11 cellular contexts compared by ENCODE assay signal in the genomic region with DNA sequence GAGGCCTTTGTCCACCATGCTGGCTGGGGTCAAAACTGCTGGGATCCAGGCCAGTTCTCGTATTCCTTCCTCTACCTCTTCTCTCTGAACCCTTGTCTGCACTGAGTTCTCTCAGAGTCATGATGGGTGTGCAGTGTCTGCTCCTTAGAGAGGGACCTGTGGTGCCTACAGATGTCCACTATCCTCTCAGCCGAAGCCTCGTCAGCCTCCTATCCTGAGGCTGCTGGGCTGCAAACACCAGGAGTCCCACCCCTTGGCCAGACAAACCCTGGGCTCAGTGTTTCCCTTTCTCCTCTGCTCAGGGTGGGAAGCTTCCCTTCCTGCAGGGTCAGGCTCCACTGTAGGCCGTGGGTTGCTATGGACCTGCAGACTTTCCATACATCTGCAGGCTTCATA. TPM values are rescaled to one million over a fixed set of nuclear protein-coding genes. Genes with fewer than 3 reads are reported as not detected.
DNase-seq lines count a peak whose midpoint lies in the region; ATAC-seq, FAIRE-seq and TF ChIP-seq lines count a peak whose summit lies in the region.
"Had no signal": no experiment of that assay in that cellular context is flagged by ENCODE, and none has a peak within 500 bp of the region (broad histone marks: within the 10 kb centered on the region; RNA-seq: fewer than 3 reads in every experiment).

No MANE protein-coding gene starts in this region.

- H3K27ac ChIP-seq in left ventricle myocardium inferior (replicated peaks) (peak overlapping the region; percentile 89), skin epidermis (peak overlapping the region in 20 of 21 experiments; percentile 14 to 98 (median 86))

- peak; percentile 5 for FAIRE-seq in GM18507 (lab: Jason Lieb, UNC)

- no peaks in the 10 kb centered on the region for H3K9me3 ChIP-seq in left ventricle myocardium inferior (replicated peaks)

- H3K27me3 Mint-ChIP-seq in activated CD4-positive, alpha-beta memory T cell treated with anti-CD3 and anti-CD28 coated beads for 36 hours, result no peaks in the 10 kb centered on the region

- no peaks in the 10 kb centered on the region for H3K27me3 ChIP-seq in left ventricle myocardium inferior (ENCODE audit: low read depth)

- peak overlapping the region; percentile 98 for H3K4me3 Mint-ChIP-seq in activated CD4-positive, alpha-beta memory T cell treated with anti-CD3 and anti-CD28 coated beads for 36 hours

- TF ChIP-seq CTCF in left ventricle myocardium inferior (IDR thresholded peaks at IDR 0.05; ENCODE audit: borderline replicate concordance), result no peak

- intact Hi-C loops in activated CD4-positive, alpha-beta memory T cell treated with anti-CD3 and anti-CD28 coated beads for 36 hours (cut with micrococcal nuclease), result loop anchor here (5.0 kb wide), 2 partner anchors 165 to 455 kb away; no protein-coding TSS in a partner anchor
- intact Hi-C loops in left ventricle myocardium inferior (cut with micrococcal nuclease), result no loop called here

- DNase-seq in GM18507 (ENCODE audit: extremely low spot score, insufficient read length, low read depth) (no peak), left ventricle myocardium inferior (no peak), NCI-H748 (lab: John Stamatoyannopoulos, UW; ENCODE audit: unreplicated experiment) (no peak), SK-N-DZ (ENCODE audit: low spot score) (no peak)
- no peak for DNase-seq in activated CD4-positive, alpha-beta memory T cell treated with anti-CD3 and anti-CD28 coated beads for 36 hours
- DNase-seq: amniotic stem cell had no signal

- POLR2A ChIA-PET in activated CD4-positive, alpha-beta memory T cell treated with anti-CD3 and anti-CD28 coated beads for 36 hours (lab: Charles Lee), result interaction anchor here (1.4 to 6.0 kb wide), 2 partner anchors 14 to 19 kb away, joined by 6 to 145 read pairs; no protein-coding TSS in a partner anchor

- CTCF ChIA-PET in activated CD4-positive, alpha-beta memory T cell treated with anti-CD3 and anti-CD28 coated beads for 36 hours (lab: Charles Lee), result interaction anchor here (1.3 to 3.0 kb wide), 2 partner anchors 9 to 14 kb away, joined by 8 to 18 read pairs; no protein-coding TSS in a partner anchor

- H3K4me3 ChIP-seq in left ventricle myocardium inferior (peak overlapping the region; percentile 69), skin epidermis (peak overlapping the region; percentile 33 to 63 (median 47))

- peaks cover 49% of the 10 kb centered on the region for H3K4me1 Mint-ChIP-seq in activated CD4-positive, alpha-beta memory T cell treated with anti-CD3 and anti-CD28 coated beads for 36 hours (ENCODE audit: low read depth)

- H3K9me3 Mint-ChIP-seq in activated CD4-positive, alpha-beta memory T cell treated with anti-CD3 and anti-CD28 coated beads for 36 hours, result no peaks in the 10 kb centered on the region

- H3K4me1 ChIP-seq in left ventricle myocardium inferior, result peaks cover 61% of the 10 kb centered on the region

- H3K36me3 ChIP-seq in left ventricle myocardium inferior, result no peaks in the 10 kb centered on the region

- H3K36me3 Mint-ChIP-seq in activated CD4-positive, alpha-beta memory T cell treated with anti-CD3 and anti-CD28 coated beads for 36 hours, result peaks cover 18% of the 10 kb centered on the region

- H3K27ac Mint-ChIP-seq in activated CD4-positive, alpha-beta memory T cell treated with anti-CD3 and anti-CD28 coated beads for 36 hours, result peak overlapping the region; percentile 99

- ATAC-seq in HG03521 (IDR thresholded peaks at IDR 0.05; ENCODE audit: unreplicated experiment) (no peak), GM18520 (IDR thresholded peaks at IDR 0.05; ENCODE audit: unreplicated experiment) (no peak)

RNA-seq across cellular contexts. Expression of a gene that starts 2.3 kb away (rescaled TPM):
- total RNA-seq in activated CD4-positive, alpha-beta memory T cell treated with anti-CD3 and anti-CD28 coated beads for 36 hours, result 10 to 100 TPM; 52.4 to 54.9 TPM
- 4.9 TPM for total RNA-seq in left ventricle myocardium inferior
- polyA plus RNA-seq in SK-N-DZ (2014; cell fraction: cytosol; rRNA removed), result not detected in 2 replicates
- polyA plus RNA-seq in SK-N-DZ (2014; cell fraction: nucleus; rRNA removed), result not detected in 2 replicates
- polyA plus RNA-seq: neural cell had no signal

RNA-seq across cellular contexts. Expression of a gene that starts 30.0 kb away (rescaled TPM):
- not detected for total RNA-seq in activated CD4-positive, alpha-beta memory T cell treated with anti-CD3 and anti-CD28 coated beads for 36 hours
- not detected for total RNA-seq in left ventricle myocardium inferior
- polyA plus RNA-seq in SK-N-DZ (2014; cell fraction: cytosol; rRNA removed), result not detected in 2 replicates
- polyA plus RNA-seq in SK-N-DZ (2014; cell fraction: nucleus; rRNA removed), result not detected in 2 replicates
- total RNA-seq: fibroblast of villous mesenchyme had no signal
- polyA plus RNA-seq: neural cell had no signal

RNA-seq across cellular contexts. Expression of a gene that starts 49.4 kb away (rescaled TPM):
- total RNA-seq in activated CD4-positive, alpha-beta memory T cell treated with anti-CD3 and anti-CD28 coated beads for 36 hours, result 1 to 10 TPM; 4.2 to 5.4 TPM
- 0.16 TPM for total RNA-seq in left ventricle myocardium inferior
- 0.56 and 1.4 TPM in 2 replicates for polyA plus RNA-seq in SK-N-DZ (2014; cell fraction: cytosol; rRNA removed)
- 0.05 and 0.57 TPM in 2 replicates for polyA plus RNA-seq in SK-N-DZ (2014; cell fraction: nucleus; rRNA removed)
